Comparison of ENCODE assay signal across 24 cellular contexts in genomic region chr14:83905157-83905556, GRCh38.
"Had no signal": no experiment of that assay in that cellular context is flagged by ENCODE, and none has a peak within 500 bp of the region (broad histone marks: within the 10 kb centered on the region; RNA-seq: fewer than 3 reads in every experiment).

No MANE protein-coding gene starts in this region.

- DNase-seq: colonic mucosa; cortex of kidney; dermis blood vessel endothelial cell; dorsolateral prefrontal cortex; effector CD4-positive, alpha-beta T cell; effector CD8-positive, alpha-beta T cell; effector memory CD8-positive, alpha-beta T cell; endodermal cell; erythroblast; esophagus squamous epithelium; foreskin fibroblast; foreskin keratinocyte; foreskin melanocyte; gastrocnemius medialis; glutamatergic neuron; head of caudate nucleus; heart left ventricle; heart right ventricle had no signal

- H3K36me3 ChIP-seq: colonic mucosa, esophagus squamous epithelium, gastrocnemius medialis, gastroesophageal sphincter, heart left ventricle, heart right ventricle had no signal

- H3K4me3 ChIP-seq: colonic mucosa, coronary artery, dorsolateral prefrontal cortex, esophagus squamous epithelium, gastrocnemius medialis, gastroesophageal sphincter, heart left ventricle, heart right ventricle had no signal

- ATAC-seq: effector memory CD8-positive, alpha-beta T cell; esophagus mucosa; foreskin keratinocyte; gastrocnemius medialis; gastroesophageal sphincter; heart left ventricle; heart right ventricle had no signal

- H3K27ac ChIP-seq: colonic mucosa, coronary artery, dorsolateral prefrontal cortex, epithelial cell of prostate, esophagus squamous epithelium, foreskin keratinocyte, gastrocnemius medialis, gastroesophageal sphincter, heart left ventricle, heart right ventricle had no signal

- H3K4me1 ChIP-seq: colonic mucosa, esophagus squamous epithelium, foreskin keratinocyte, gastrocnemius medialis, gastroesophageal sphincter, heart left ventricle, heart right ventricle had no signal

- H3K9me3 ChIP-seq: colonic mucosa, esophagus squamous epithelium, gastrocnemius medialis, gastroesophageal sphincter had no signal

- H3K27me3 ChIP-seq: colonic mucosa, dorsolateral prefrontal cortex, esophagus squamous epithelium, foreskin keratinocyte, gastrocnemius medialis, gastroesophageal sphincter, heart right ventricle had no signal

- FAIRE-seq: colon, endothelial cell of umbilical vein had no signal
